Comparison of ENCODE assay signal across 1 cellular context in the genomic region with DNA sequence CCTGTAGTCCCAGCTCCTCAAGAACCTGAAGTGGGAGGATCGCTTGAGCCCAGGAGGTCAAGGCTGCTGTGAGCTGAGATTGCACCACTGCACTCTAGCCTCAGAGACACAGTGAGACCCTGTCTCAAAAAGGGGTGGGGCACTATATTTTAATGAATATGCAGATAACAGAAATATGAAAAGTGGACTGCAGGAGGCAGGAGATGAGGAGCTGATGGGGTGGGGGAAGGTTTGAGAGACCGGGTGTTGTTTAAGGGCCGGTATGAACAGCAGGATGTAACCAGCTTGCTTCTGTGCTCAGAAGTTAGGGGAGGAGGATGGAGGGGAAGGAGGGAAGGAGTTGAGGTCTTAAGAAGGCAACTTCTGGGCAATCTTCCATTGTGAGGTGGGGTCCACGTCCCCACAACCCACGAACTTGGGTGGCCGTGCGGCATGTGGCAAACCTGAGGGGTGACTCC.
TF ChIP-seq lines count a peak whose summit lies in the region.

No MANE protein-coding gene starts in this region.

TF ChIP-seq in SK-N-SH treated with all-trans-retinoic acid at 6 μM for 48 hours, 23 proteins besides CTCF, POLR2A, EP300 and RAD21 (continued from another document):
- TF ChIP-seq, protein P1, sequence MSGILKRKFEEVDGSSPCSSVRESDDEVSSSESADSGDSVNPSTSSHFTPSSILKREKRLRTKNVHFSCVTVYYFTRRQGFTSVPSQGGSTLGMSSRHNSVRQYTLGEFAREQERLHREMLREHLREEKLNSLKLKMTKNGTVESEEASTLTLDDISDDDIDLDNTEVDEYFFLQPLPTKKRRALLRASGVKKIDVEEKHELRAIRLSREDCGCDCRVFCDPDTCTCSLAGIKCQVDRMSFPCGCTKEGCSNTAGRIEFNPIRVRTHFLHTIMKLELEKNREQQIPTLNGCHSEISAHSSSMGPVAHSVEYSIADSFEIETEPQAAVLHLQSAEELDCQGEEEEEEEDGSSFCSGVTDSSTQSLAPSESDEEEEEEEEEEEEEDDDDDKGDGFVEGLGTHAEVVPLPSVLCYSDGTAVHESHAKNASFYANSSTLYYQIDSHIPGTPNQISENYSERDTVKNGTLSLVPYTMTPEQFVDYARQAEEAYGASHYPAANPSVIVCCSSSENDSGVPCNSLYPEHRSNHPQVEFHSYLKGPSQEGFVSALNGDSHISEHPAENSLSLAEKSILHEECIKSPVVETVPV (CRISPR knock-in tag; IDR thresholded peaks at IDR 0.05), result no peak
- TF ChIP-seq ZFP3 (CRISPR knock-in tag; IDR thresholded peaks at IDR 0.05) (no peak), ZNF8 (CRISPR knock-in tag; IDR thresholded peaks at IDR 0.05) (no peak), CSDC2 (CRISPR knock-in tag; IDR thresholded peaks at IDR 0.05) (no peak), SNAI2 (CRISPR knock-in tag; IDR thresholded peaks at IDR 0.05) (no peak)
